ENCODE assay signal across 13 cellular contexts in genomic region chr2:43481927-43482542, GRCh38.
A peak's percentile ranks its signal among the peaks of the same experiment; 100 is the strongest.
DNase-seq lines count a peak whose midpoint lies in the region; ATAC-seq and TF ChIP-seq lines count a peak whose summit lies in the region.
"Had no signal": no experiment of that assay in that cellular context is flagged by ENCODE, and none has a peak within 500 bp of the region (broad histone marks: within the 10 kb centered on the region; RNA-seq: fewer than 3 reads in every experiment).

No MANE protein-coding gene starts in this region.

- BruUV-seq in Caco-2 (replicated peaks; lab: Mats Ljungman, UMichigan): no TSS peak

- H3K4me1 Mint-ChIP-seq in Caco-2 (ENCODE audit: low read depth, unreplicated experiment): peaks cover 50% of the 10 kb centered on the region
- peaks cover 11% of the 10 kb centered on the region for H3K4me1 Mint-ChIP-seq in activated T-cell treated with anti-CD3 and anti-CD28 coated beads, Interleukin-2, amount 50 U/mL, for 4 hours (ENCODE audit: low read depth)

- POLR2A ChIA-PET in Caco-2 (lab: Charles Lee): interaction anchor here (0.6 kb wide), 1 partner anchor 12 kb away, joined by 3 read pairs; no protein-coding TSS in a partner anchor

- H2AFZ ChIP-seq in osteoblast (ENCODE audit: low read length): no peak overlapping the region

- peak overlapping the region; percentile 44 for H3K27ac Mint-ChIP-seq in Caco-2 (ENCODE audit: unreplicated experiment)

- ATAC-seq in HG02798 (IDR thresholded peaks at IDR 0.05; ENCODE audit: poor library complexity, unreplicated experiment) (peak; percentile 38), GM21526 (IDR thresholded peaks at IDR 0.05; ENCODE audit: low FRiP score, unreplicated experiment) (no peak)
- ATAC-seq in activated T-cell treated with anti-CD3 and anti-CD28 coated beads, Interleukin-2, amount 50 U/mL, for 4 hours: no peak

- CTCF ChIA-PET in Caco-2 (lab: Charles Lee): interaction anchor here (1.4 kb wide), 1 partner anchor 507 kb away, joined by 5 read pairs; no protein-coding TSS in a partner anchor

- DNase-seq in Caco-2 (no peak), colonic mucosa (no peak), spleen (no peak), osteoblast (ENCODE audit: insufficient read length, low spot score, missing footprints) (no peak), DMS 273 (lab: John Stamatoyannopoulos, UW; ENCODE audit: unreplicated experiment) (no peak)
- DNase-seq in activated T-cell treated with anti-CD3 and anti-CD28 coated beads, Interleukin-2, amount 50 U/mL, for 4 hours: no peak
- DNase-seq: activated effector memory CD4-positive, alpha-beta T cell treated with anti-CD3 and anti-CD28 coated beads, Interleukin-2, amount 50 U/mL, for 16 hours; DMS 273 treated with DMSO at 0.1 percent for 48 hours; NCI-H2171; stimulated activated CD4-positive, alpha-beta T cell treated with anti-CD3 and anti-CD28 coated beads, Interleukin-2, amount 100 ng/mL, for 48 hours had no signal

- H4K20me1 ChIP-seq in osteoblast (ENCODE audit: insufficient read depth, low read length): no peaks in the 10 kb centered on the region

- H3K4me1 ChIP-seq in Caco-2 (peaks cover 23% of the 10 kb centered on the region), colonic mucosa (no peaks in the 10 kb centered on the region), spleen (peaks cover 13 to 57% (median 34%) of the 10 kb centered on the region in 6 donors), osteoblast (ENCODE audit: insufficient read depth, low read length) (peaks cover 14% of the 10 kb centered on the region)

- H3K9me3 Mint-ChIP-seq in Caco-2 (ENCODE audit: unreplicated experiment): no peaks in the 10 kb centered on the region
- H3K9me3 Mint-ChIP-seq in activated T-cell treated with anti-CD3 and anti-CD28 coated beads, Interleukin-2, amount 50 U/mL, for 4 hours: no peaks in the 10 kb centered on the region

- no peaks in the 10 kb centered on the region for H3K27me3 Mint-ChIP-seq in Caco-2 (ENCODE audit: insufficient read depth, unreplicated experiment)
- no peaks in the 10 kb centered on the region for H3K27me3 Mint-ChIP-seq in activated T-cell treated with anti-CD3 and anti-CD28 coated beads, Interleukin-2, amount 50 U/mL, for 4 hours (ENCODE audit: low read depth)

- no peak overlapping the region for H3K4me2 ChIP-seq in osteoblast (ENCODE audit: insufficient read depth, low read length)

- H3K9ac ChIP-seq in colonic mucosa (ENCODE audit: low read depth in 2 of 2, low read length in 2 of 2): no peak overlapping the region

- no peak overlapping the region for H3K4me3 Mint-ChIP-seq in Caco-2 (ENCODE audit: unreplicated experiment)
- H3K4me3 Mint-ChIP-seq in activated T-cell treated with anti-CD3 and anti-CD28 coated beads, Interleukin-2, amount 50 U/mL, for 4 hours: no peak overlapping the region

- H3K79me2 ChIP-seq in osteoblast (ENCODE audit: insufficient read depth, low read length): no peaks in the 10 kb centered on the region

- intact Hi-C loops in Caco-2 (cut with micrococcal nuclease; ENCODE audit: unreplicated experiment) (loop anchor here (5.0 to 10.0 kb wide), 2 partner anchors 317 to 460 kb away; no protein-coding TSS in a partner anchor), colonic mucosa (cut with DNase I) (loop anchor here (5.0 to 10.0 kb wide), 4 partner anchors 355 to 655 kb away; no protein-coding TSS in a partner anchor), spleen (cut with DNase I; ENCODE audit: low total_unique reads) (loop anchor here (5.0 to 10.0 kb wide), 3 partner anchors 63 to 655 kb away; no protein-coding TSS in a partner anchor)

- H3K27ac ChIP-seq in colonic mucosa: peak overlapping the region; percentile 8
- peak overlapping the region in 7 of 8 donors; percentile 40 to 70 (median 59) for H3K27ac ChIP-seq in spleen
- no peak overlapping the region for H3K27ac ChIP-seq in osteoblast (ENCODE audit: low read depth, low read length)
- H3K27ac ChIP-seq: SJSA1 had no signal

- H3K27me3 ChIP-seq in Caco-2 (replicated peaks; ENCODE audit: control insufficient read depth, insufficient read depth, low read length) (no peaks in the 10 kb centered on the region), colonic mucosa (no peaks in the 10 kb centered on the region), spleen (replicated peaks in 1 of 7) (no peaks in the 10 kb centered on the region), osteoblast (ENCODE audit: insufficient read depth, low read length) (no peaks in the 10 kb centered on the region)
- H3K27me3 ChIP-seq: SJSA1 had no signal

- H3K36me3 Mint-ChIP-seq in Caco-2 (ENCODE audit: insufficient read depth, unreplicated experiment): no peaks in the 10 kb centered on the region
- H3K36me3 Mint-ChIP-seq in activated T-cell treated with anti-CD3 and anti-CD28 coated beads, Interleukin-2, amount 50 U/mL, for 4 hours (ENCODE audit: insufficient read depth): peaks cover 27% of the 10 kb centered on the region

- H3K9me3 ChIP-seq in Caco-2: no peaks in the 10 kb centered on the region
- H3K9me3 ChIP-seq in colonic mucosa: no peaks in the 10 kb centered on the region
- no peaks in the 10 kb centered on the region for H3K9me3 ChIP-seq in spleen
- H3K9me3 ChIP-seq in osteoblast (ENCODE audit: low read depth, low read length): no peaks in the 10 kb centered on the region
- H3K9me3 ChIP-seq: SJSA1 had no signal

- H3K36me3 ChIP-seq in Caco-2 (ENCODE audit: control insufficient read depth, insufficient read depth, low read length) (no peaks in the 10 kb centered on the region), colonic mucosa (no peaks in the 10 kb centered on the region), spleen (peaks cover 0 to 7% (median 0%) of the 10 kb centered on the region in 6 donors), osteoblast (ENCODE audit: insufficient read depth, low read length) (peaks cover 5% of the 10 kb centered on the region)

- TF ChIP-seq POLR2A in spleen (IDR thresholded peaks at IDR 0.05): no peak

- WGBS in spleen, 5 donors: 65 to 79% (median 75%) methylated on average over 4 of the region's 4 CpGs

- TF ChIP-seq CTCF in Caco-2 (IDR thresholded peaks at IDR 0.05; ENCODE audit: insufficient read depth in 1 of 2, low read depth in 1 of 2, low read length in 1 of 2, severe bottlenecking in 1 of 2, unreplicated experiment in 1 of 2) (no peak), colonic mucosa (IDR thresholded peaks at IDR 0.05) (no peak), spleen (IDR thresholded peaks at IDR 0.05 in 8 of 11, conservative IDR thresholded peaks at IDR 0.05 in 3 of 11) (no peak), osteoblast (IDR thresholded peaks at IDR 0.05; ENCODE audit: extremely low read depth, low read depth, low read length) (no peak)

- no peak overlapping the region for H3K4me3 ChIP-seq in Caco-2 (ENCODE audit: low read depth, low read length)
- no peak overlapping the region for H3K4me3 ChIP-seq in colonic mucosa
- H3K4me3 ChIP-seq in spleen: no peak overlapping the region
- no peak overlapping the region for H3K4me3 ChIP-seq in osteoblast (ENCODE audit: insufficient read depth, low read length)
- H3K4me3 ChIP-seq: SJSA1 had no signal
